37 cellular contexts compared by ENCODE assay signal in the genomic region with DNA sequence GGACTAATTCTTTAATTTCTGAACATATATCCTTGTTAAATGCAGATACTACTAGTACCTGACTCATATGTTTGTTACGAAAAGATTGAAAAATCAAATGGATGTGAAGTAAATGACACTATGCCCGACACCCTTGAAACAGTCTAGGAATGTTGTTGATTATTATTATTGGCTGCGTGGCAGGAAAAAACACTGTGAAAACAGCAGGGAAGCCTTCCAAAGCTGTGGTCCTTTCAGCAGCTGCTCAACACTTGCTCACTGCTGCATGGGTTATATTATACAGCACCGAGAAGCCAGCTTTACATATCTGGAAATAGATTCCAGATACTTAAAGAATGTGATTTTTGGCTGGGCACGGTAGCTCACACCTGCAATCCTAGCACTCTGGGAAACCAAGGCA. TPM values are rescaled to one million over a fixed set of nuclear protein-coding genes. Genes with fewer than 3 reads are reported as not detected.
DNase-seq lines count a peak whose midpoint lies in the region; ATAC-seq, FAIRE-seq and TF ChIP-seq lines count a peak whose summit lies in the region.
"Had no signal": no experiment of that assay in that cellular context is flagged by ENCODE, and none has a peak within 500 bp of the region (broad histone marks: within the 10 kb centered on the region; RNA-seq: fewer than 3 reads in every experiment).

No MANE protein-coding gene starts in this region.

- no peak overlapping the region for H2AFZ ChIP-seq in endothelial cell of umbilical vein (ENCODE audit: low read depth, low read length)

- no peaks in the 10 kb centered on the region for H3K79me2 ChIP-seq in endothelial cell of umbilical vein (ENCODE audit: control insufficient read depth, insufficient read depth, low read length)

- H3K9me1 ChIP-seq in endothelial cell of umbilical vein (replicated peaks; ENCODE audit: control insufficient read depth, extremely low read depth, insufficient read depth, low read length), result no peaks in the 10 kb centered on the region

- FAIRE-seq in endothelial cell of umbilical vein (lab: Jason Lieb, UNC), result no peak
- FAIRE-seq: G401.6, HepG2, TTC549 had no signal

- H3K4me2 ChIP-seq in endothelial cell of umbilical vein (ENCODE audit: insufficient read depth, low read length), result no peak overlapping the region

- no peak overlapping the region for H3K9ac ChIP-seq in endothelial cell of umbilical vein (replicated peaks; ENCODE audit: extremely low read depth, insufficient read depth, low read length)

- dilution Hi-C loops in endothelial cell of umbilical vein (cut with MboI; ENCODE audit: extremely low pct_ligation_motif_present, low sequenced_read_pairs), result no loop called here

- no peak for ATAC-seq in HG03571 (IDR thresholded peaks at IDR 0.05; ENCODE audit: unreplicated experiment)
- ATAC-seq: HepG2; lower lobe of right lung; naive thymus-derived CD4-positive, alpha-beta T cell; right lobe of liver had no signal

- BruUV-seq in endothelial cell of umbilical vein (replicated peaks; lab: Mats Ljungman, UMichigan), result no TSS peak

- TF ChIP-seq CTCF in AG10803 (conservative IDR thresholded peaks at IDR 0.05; ENCODE audit: low read length) (no peak), endothelial cell of umbilical vein (IDR thresholded peaks at IDR 0.05; ENCODE audit: extremely low read depth in 1 of 2, insufficient read depth in 1 of 2, low read depth in 1 of 2, low read length in 2 of 2) (no peak)

- no peaks in the 10 kb centered on the region for H3K27me3 ChIP-seq in endothelial cell of umbilical vein (ENCODE audit: control insufficient read depth in 2 of 2, insufficient read depth in 2 of 2, low read length in 2 of 2)
- H3K27me3 ChIP-seq: ascending aorta, right lobe of liver, uterus had no signal

- POLR2A ChIA-PET in endothelial cell of umbilical vein (lab: Charles Lee), result no interaction called here

- no peaks in the 10 kb centered on the region for H3K4me1 ChIP-seq in endothelial cell of umbilical vein (ENCODE audit: control insufficient read depth, extremely low read depth, insufficient read depth, low read length)
- H3K4me1 ChIP-seq: ascending aorta, Caco-2, lower lobe of right lung, right lobe of liver, uterus had no signal

- DNase-seq in AG10803 (ENCODE audit: low read depth) (peak; percentile 88), HCEC 1CT (peak; percentile 28), endothelial cell of umbilical vein (ENCODE audit: low read depth, low spot score) (peak; percentile 60), iris pigment epithelial cell (ENCODE audit: low read depth) (peak; percentile 62), hypothalamus (lab: John Stamatoyannopoulos, UW) (no peak), AG08396 (ENCODE audit: low spot score) (no peak)
- DNase-seq: ACHN; activated CD4-positive, CD25-positive, alpha-beta regulatory T cell; activated gamma-delta T cell treated with Interleukin-2 at 50 U/mL for 16 hours; activated naive CD8-positive, alpha-beta T cell treated with anti-CD3 and anti-CD28 coated beads, Interleukin-2, amount 10 ng/mL, durations not matched to agents 7 days and 5 days; activated T-cell treated with anti-CD3 and anti-CD28 coated beads, Interleukin-2, amount 50 U/mL, for 24 hours; Caco-2; DMS53; islet precursor cell; Kasumi-1; lower lobe of right lung; midbrain; naive thymus-derived CD4-positive, alpha-beta T cell; NCI-H2171; NCI-H510A treated with DMSO at 0.1 percent for 48 hours; right lobe of liver; stimulated activated CD8-positive, alpha-beta memory T cell treated with anti-CD3 and anti-CD28 coated beads, Interleukin-4, amount 100 ng/mL, for 48 hours; uterus had no signal

- no peak for TF ChIP-seq POLR2A in endothelial cell of umbilical vein (IDR thresholded peaks at IDR 0.05; ENCODE audit: low read depth, low read length)

- no peak overlapping the region for H3K4me3 ChIP-seq in AG10803 (ENCODE audit: low read length)
- H3K4me3 ChIP-seq in endothelial cell of umbilical vein (replicated peaks in 1 of 3; ENCODE audit: insufficient read depth in 1 of 3, low read depth in 1 of 3, low read length in 3 of 3), result no peak overlapping the region
- H3K4me3 ChIP-seq: ascending aorta, HAP-1, lower lobe of right lung, right lobe of liver, SK-N-MC, uterus had no signal

- no peak overlapping the region for H3K27ac ChIP-seq in endothelial cell of umbilical vein (ENCODE audit: insufficient read depth, low read depth, low read length)
- H3K27ac ChIP-seq: ascending aorta, lower lobe of right lung, right lobe of liver, SK-N-MC, uterus had no signal

- H3K36me3 ChIP-seq in endothelial cell of umbilical vein (ENCODE audit: control insufficient read depth in 2 of 2, extremely low read depth in 1 of 2, insufficient read depth in 2 of 2, low read length in 2 of 2), result no peaks in the 10 kb centered on the region
- H3K36me3 ChIP-seq: ascending aorta, HAP-1, lower lobe of right lung, right lobe of liver, uterus had no signal

- H4K20me1 ChIP-seq in endothelial cell of umbilical vein (replicated peaks; ENCODE audit: control insufficient read depth, extremely low read depth, insufficient read depth, low read length), result no peaks in the 10 kb centered on the region

- CTCF ChIA-PET in endothelial cell of umbilical vein (lab: Charles Lee), result no interaction called here

- H3K9me3 ChIP-seq in endothelial cell of umbilical vein (replicated peaks; ENCODE audit: control insufficient read depth, insufficient read depth, low read length), result no peaks in the 10 kb centered on the region
- H3K9me3 ChIP-seq: ascending aorta, Caco-2, lower lobe of right lung, right lobe of liver, uterus had no signal

- intact Hi-C loops in endothelial cell of umbilical vein (cut with micrococcal nuclease), result no loop called here

TF ChIP-seq in endothelial cell of umbilical vein, 7 proteins besides CTCF, POLR2A, EP300 and RAD21:
- TF ChIP-seq, protein P1, sequence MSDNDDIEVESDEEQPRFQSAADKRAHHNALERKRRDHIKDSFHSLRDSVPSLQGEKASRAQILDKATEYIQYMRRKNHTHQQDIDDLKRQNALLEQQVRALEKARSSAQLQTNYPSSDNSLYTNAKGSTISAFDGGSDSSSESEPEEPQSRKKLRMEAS (IDR thresholded peaks at IDR 0.05; ENCODE audit: insufficient read depth, insufficient read length), result no peak
- no peak for TF ChIP-seq JUN (IDR thresholded peaks at IDR 0.05; ENCODE audit: borderline replicate concordance, insufficient read depth, insufficient read length, low read depth)
- TF ChIP-seq FOS (IDR thresholded peaks at IDR 0.05; ENCODE audit: borderline replicate concordance, insufficient read depth, low read length), result no peak
- TF ChIP-seq GATA2 (IDR thresholded peaks at IDR 0.05; ENCODE audit: insufficient read depth, insufficient read length, low read depth, low read length), result no peak
- no peak for TF ChIP-seq EZH2 (IDR thresholded peaks at IDR 0.05; ENCODE audit: borderline replicate concordance, low read depth, low read length, severe bottlenecking)
- TF ChIP-seq MYC (IDR thresholded peaks at IDR 0.05; ENCODE audit: low read depth, low read length), result no peak
- TF ChIP-seq POLR2AphosphoS5 (IDR thresholded peaks at IDR 0.05; ENCODE audit: insufficient read depth, low read depth, low read length), result no peak

RNA-seq across cellular contexts. Expression of a gene that starts 26.5 kb away (rescaled TPM):
- not detected in 2 replicates for total RNA-seq in endothelial cell of umbilical vein
- polyA plus RNA-seq in endothelial cell of umbilical vein, result not detected in 2 replicates
- polyA plus RNA-seq in endothelial cell of umbilical vein (2011; cell fraction: cytosol; rRNA removed), result not detected in 2 replicates
- polyA plus RNA-seq in endothelial cell of umbilical vein (2011; cell fraction: nucleus; rRNA removed), result not detected in 2 replicates
- polyA plus RNA-seq in endothelial cell of umbilical vein (2012), result not detected in 2 replicates
- polyA minus RNA-seq in endothelial cell of umbilical vein, result not detected in 2 replicates
- not detected for polyA minus RNA-seq in endothelial cell of umbilical vein (2011; cell fraction: cytosol; rRNA and poly(A)+ RNA removed)
- polyA minus RNA-seq in endothelial cell of umbilical vein (2011; cell fraction: nucleus; rRNA and poly(A)+ RNA removed), result not detected in 2 replicates
- total RNA-seq: activated naive CD8-positive, alpha-beta T cell treated with anti-CD3 and anti-CD28 coated beads, Interleukin-2, amount 10 ng/mL, durations not matched to agents 7 days and 5 days; ascending aorta; Caco-2; fibroblast of lung; HepG2; lower lobe of right lung; naive thymus-derived CD4-positive, alpha-beta T cell; OCI-LY7; posterior vena cava; right lobe of liver; T-helper 1 cell treated with Interleukin-12 subunit alpha and Interleukin-12 subunit beta and Interleukin-4 antibody, amounts not matched to agents 30 ng/mL and 1 ng/mL, for 36 hours; uterus had no signal
- polyA plus RNA-seq: CD14-positive monocyte; fibroblast of lung; HepG2; naive thymus-derived CD4-positive, alpha-beta T cell had no signal

RNA-seq across cellular contexts. Expression of a gene that starts 31.8 kb away (rescaled TPM):
- total RNA-seq in endothelial cell of umbilical vein, result not detected in 2 replicates
- polyA plus RNA-seq in endothelial cell of umbilical vein, result not detected in 2 replicates
- not detected in 2 replicates for polyA plus RNA-seq in endothelial cell of umbilical vein (2011; cell fraction: cytosol; rRNA removed)
- polyA plus RNA-seq in endothelial cell of umbilical vein (2011; cell fraction: nucleus; rRNA removed), result not detected in 2 replicates
- not detected in 2 replicates for polyA plus RNA-seq in endothelial cell of umbilical vein (2012)
- not detected in 2 replicates for polyA minus RNA-seq in endothelial cell of umbilical vein
- polyA minus RNA-seq in endothelial cell of umbilical vein (2011; cell fraction: cytosol; rRNA and poly(A)+ RNA removed), result not detected
- not detected in 2 replicates for polyA minus RNA-seq in endothelial cell of umbilical vein (2011; cell fraction: nucleus; rRNA and poly(A)+ RNA removed)
- total RNA-seq: activated naive CD8-positive, alpha-beta T cell treated with anti-CD3 and anti-CD28 coated beads, Interleukin-2, amount 10 ng/mL, durations not matched to agents 7 days and 5 days; ascending aorta; Caco-2; cerebellum; fibroblast of lung; lower lobe of right lung; naive thymus-derived CD4-positive, alpha-beta T cell; OCI-LY7; posterior vena cava; right lobe of liver; T-helper 1 cell treated with Interleukin-12 subunit alpha and Interleukin-12 subunit beta and Interleukin-4 antibody, amounts not matched to agents 30 ng/mL and 1 ng/mL, for 36 hours; uterus had no signal
- polyA plus RNA-seq: CD14-positive monocyte; fibroblast of lung; naive thymus-derived CD4-positive, alpha-beta T cell; thymus had no signal

RNA-seq across cellular contexts. Expression of a gene that starts 48.2 kb away (rescaled TPM):
- total RNA-seq in endothelial cell of umbilical vein, result not detected in 2 replicates
- polyA plus RNA-seq in endothelial cell of umbilical vein, result not detected in 2 replicates
- not detected in 2 replicates for polyA plus RNA-seq in endothelial cell of umbilical vein (2011; cell fraction: cytosol; rRNA removed)
- polyA plus RNA-seq in endothelial cell of umbilical vein (2011; cell fraction: nucleus; rRNA removed), result not detected in 2 replicates
- not detected in 2 replicates for polyA plus RNA-seq in endothelial cell of umbilical vein (2012)
- polyA minus RNA-seq in endothelial cell of umbilical vein, result not detected in 2 replicates
- not detected for polyA minus RNA-seq in endothelial cell of umbilical vein (2011; cell fraction: cytosol; rRNA and poly(A)+ RNA removed)
- not detected in 2 replicates for polyA minus RNA-seq in endothelial cell of umbilical vein (2011; cell fraction: nucleus; rRNA and poly(A)+ RNA removed)
- total RNA-seq: activated naive CD8-positive, alpha-beta T cell treated with anti-CD3 and anti-CD28 coated beads, Interleukin-2, amount 10 ng/mL, durations not matched to agents 7 days and 5 days; ascending aorta; Caco-2; cerebellum; fibroblast of lung; HepG2; lower lobe of right lung; naive thymus-derived CD4-positive, alpha-beta T cell; OCI-LY7; posterior vena cava; right lobe of liver; T-helper 1 cell treated with Interleukin-12 subunit alpha and Interleukin-12 subunit beta and Interleukin-4 antibody, amounts not matched to agents 30 ng/mL and 1 ng/mL, for 36 hours; uterus had no signal
- polyA plus RNA-seq: CD14-positive monocyte; fibroblast of lung; HepG2; naive thymus-derived CD4-positive, alpha-beta T cell had no signal

Comparison
In these comparisons a context has a peak if more than half of its experiments do, and no peak if none do; other contexts are left out.
1. DNase-seq: peak in AG10803 (single experiment), HCEC 1CT (single experiment), endothelial cell of umbilical vein (single experiment) and iris pigment epithelial cell (single experiment); none in hypothalamus (0 of 51) and AG08396 (single experiment).